ENCODE assay signal across 26 cellular contexts in the genomic region with DNA sequence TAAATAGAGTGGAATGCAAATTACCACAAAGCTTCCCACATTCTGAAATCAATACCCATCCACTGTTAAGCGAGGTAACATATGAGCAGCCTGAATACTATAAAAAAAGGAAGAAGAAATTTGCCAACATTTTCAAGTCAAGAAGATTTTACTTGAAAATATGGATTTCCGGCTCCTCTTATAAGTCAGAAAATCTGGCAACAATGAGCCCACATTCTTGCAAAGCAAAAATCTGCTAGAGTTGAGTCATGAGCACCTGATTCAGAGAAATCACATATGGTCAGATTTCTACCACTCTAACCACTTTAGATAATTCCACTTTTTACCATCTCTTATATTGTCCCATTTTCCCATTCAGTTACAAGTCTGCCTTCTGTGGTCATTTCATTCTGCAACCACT.
"Had no signal": no experiment of that assay in that cellular context is flagged by ENCODE, and none has a peak within 500 bp of the region (broad histone marks: within the 10 kb centered on the region; RNA-seq: fewer than 3 reads in every experiment).

No MANE protein-coding gene starts in this region.

- H3K4me1 ChIP-seq: gastrocnemius medialis, lower lobe of right lung, testis, vagina had no signal

- H3K27ac Mint-ChIP-seq: activated naive CD4-positive, alpha-beta T cell treated with anti-CD3 and anti-CD28 coated beads, Interleukin-2, amount 50 U/mL, for 72 hours; activated T-cell treated with anti-CD3 and anti-CD28 coated beads, Interleukin-2, amount 50 U/mL, for 24 hours; activated T-helper 17 cell treated with anti-CD3 and anti-CD28 coated beads, Interleukin-2, amount 50 U/mL, for 72 hours; naive B cell; stimulated activated naive B cell treated with anti-CD40 and anti-IgM and Interleukin-4, amounts not matched to agents 10 μg/mL and 1 μg/mL and 100 μg/mL, for 72 hours; WTC11 had no signal

- H3K27me3 ChIP-seq: cardiac muscle cell, gastrocnemius medialis, testis, vagina had no signal

- H3K27me3 Mint-ChIP-seq: activated T-helper 17 cell treated with anti-CD3 and anti-CD28 coated beads, Interleukin-2, amount 50 U/mL, for 72 hours; naive B cell; stimulated activated naive B cell treated with anti-CD40 and anti-IgM and Interleukin-4, amounts not matched to agents 10 μg/mL and 1 μg/mL and 100 μg/mL, for 72 hours had no signal

- H3K36me3 Mint-ChIP-seq: activated naive CD4-positive, alpha-beta T cell treated with anti-CD3 and anti-CD28 coated beads, Interleukin-2, amount 50 U/mL, for 72 hours; naive B cell; stimulated activated naive B cell treated with anti-CD40 and anti-IgM and Interleukin-4, amounts not matched to agents 10 μg/mL and 1 μg/mL and 100 μg/mL, for 72 hours; WTC11 had no signal

- DNase-seq: activated CD4-positive, alpha-beta T cell treated with anti-CD3 and anti-CD28 coated beads, Interleukin-2, amount 50 U/mL, for 4 hours; activated CD8-positive, alpha-beta memory T cell treated with anti-CD3 and anti-CD28 coated beads for 24 hours; activated CD8-positive, alpha-beta memory T cell treated with anti-CD3 and anti-CD28 coated beads, Interleukin-2, amount 50 U/mL, for 4 hours; activated T-cell treated with anti-CD3 and anti-CD28 coated beads, Interleukin-2, amount 50 U/mL, for 24 hours; aorta; cortex of kidney; erythroblast; gastrocnemius medialis; head of caudate nucleus; hypothalamus; left colon; lower lobe of right lung; mesendoderm; naive B cell; stimulated activated CD4-positive, alpha-beta T cell treated with anti-CD3 and anti-CD28 coated beads, Interleukin-2, amount 100 ng/mL, for 48 hours; stimulated activated CD8-positive, alpha-beta memory T cell treated with anti-CD3 and anti-CD28 coated beads, Interleukin-4, amount 100 ng/mL, for 48 hours; stimulated activated naive B cell treated with anti-CD40 and anti-IgM and Interleukin-4, amounts not matched to agents 10 μg/mL and 1 μg/mL and 100 μg/mL, for 72 hours; T1000; testis; trophoblast cell had no signal

- H3K36me3 ChIP-seq: cardiac muscle cell, gastrocnemius medialis, lower lobe of right lung, vagina had no signal

- H3K9me3 Mint-ChIP-seq: activated T-helper 17 cell treated with anti-CD3 and anti-CD28 coated beads, Interleukin-2, amount 50 U/mL, for 72 hours; neural crest cell had no signal

- H3K4me3 Mint-ChIP-seq: activated T-cell treated with anti-CD3 and anti-CD28 coated beads, Interleukin-2, amount 50 U/mL, for 24 hours; activated T-helper 17 cell treated with anti-CD3 and anti-CD28 coated beads, Interleukin-2, amount 50 U/mL, for 72 hours; naive B cell; neural crest cell; stimulated activated naive B cell treated with anti-CD40 and anti-IgM and Interleukin-4, amounts not matched to agents 10 μg/mL and 1 μg/mL and 100 μg/mL, for 72 hours; WTC11 had no signal

- H3K4me1 Mint-ChIP-seq: activated T-helper 17 cell treated with anti-CD3 and anti-CD28 coated beads, Interleukin-2, amount 50 U/mL, for 72 hours; naive B cell; neural crest cell; stimulated activated naive B cell treated with anti-CD40 and anti-IgM and Interleukin-4, amounts not matched to agents 10 μg/mL and 1 μg/mL and 100 μg/mL, for 72 hours had no signal

- ATAC-seq: activated naive CD4-positive, alpha-beta T cell treated with anti-CD3 and anti-CD28 coated beads, Interleukin-2, amount 50 U/mL, for 72 hours; activated T-helper 17 cell treated with anti-CD3 and anti-CD28 coated beads, Interleukin-2, amount 50 U/mL, for 72 hours; gastrocnemius medialis; left colon; lower lobe of right lung; stimulated activated naive B cell treated with anti-CD40 and anti-IgM and Interleukin-4, amounts not matched to agents 10 μg/mL and 1 μg/mL and 100 μg/mL, for 72 hours; WTC11 had no signal

- H3K9me3 ChIP-seq: gastrocnemius medialis, lower lobe of right lung, testis, vagina had no signal

- H3K4me3 ChIP-seq: cardiac muscle cell, gastrocnemius medialis, lower lobe of right lung, testis, vagina had no signal

- H3K27ac ChIP-seq: cardiac muscle cell, gastrocnemius medialis, lower lobe of right lung, testis, vagina had no signal
